10 cellular contexts compared by ENCODE assay signal in genomic region chr12:108789546-108789945, GRCh38.
"Had no signal": no experiment of that assay in that cellular context is flagged by ENCODE, and none has a peak within 500 bp of the region (broad histone marks: within the 10 kb centered on the region; RNA-seq: fewer than 3 reads in every experiment).

No MANE protein-coding gene starts in this region.

- H3K4me1 ChIP-seq: vagina had no signal

- H3K27me3 ChIP-seq: thyroid gland, vagina had no signal

- H3K4me3 Mint-ChIP-seq: activated CD4-positive, alpha-beta memory T cell treated with anti-CD3 and anti-CD28 coated beads for 36 hours had no signal

- H3K4me3 ChIP-seq: thyroid gland, vagina had no signal

- H3K27me3 Mint-ChIP-seq: activated CD4-positive, alpha-beta memory T cell treated with anti-CD3 and anti-CD28 coated beads for 36 hours had no signal

- H3K9me3 Mint-ChIP-seq: activated CD4-positive, alpha-beta memory T cell treated with anti-CD3 and anti-CD28 coated beads for 36 hours had no signal

- H3K9me3 ChIP-seq: thyroid gland, vagina had no signal

- H3K27ac Mint-ChIP-seq: activated CD4-positive, alpha-beta memory T cell treated with anti-CD3 and anti-CD28 coated beads for 36 hours had no signal

- H3K27ac ChIP-seq: thyroid gland, vagina had no signal

- ATAC-seq: sciatic nerve had no signal

- DNase-seq: activated CD4-positive, alpha-beta memory T cell treated with anti-CD3 and anti-CD28 coated beads for 36 hours; cortex of kidney; effector memory CD4-positive, alpha-beta T cell; kidney; stimulated activated CD4-positive, alpha-beta T cell treated with anti-CD3 and anti-CD28 coated beads, Interleukin-4, amount 100 ng/mL, for 1 hour; stimulated activated CD8-positive, alpha-beta memory T cell treated with anti-CD3 and anti-CD28 coated beads, Interleukin-4, amount 100 ng/mL, for 48 hours; T-helper 9 cell; thyroid gland had no signal
